In the genomic region with DNA sequence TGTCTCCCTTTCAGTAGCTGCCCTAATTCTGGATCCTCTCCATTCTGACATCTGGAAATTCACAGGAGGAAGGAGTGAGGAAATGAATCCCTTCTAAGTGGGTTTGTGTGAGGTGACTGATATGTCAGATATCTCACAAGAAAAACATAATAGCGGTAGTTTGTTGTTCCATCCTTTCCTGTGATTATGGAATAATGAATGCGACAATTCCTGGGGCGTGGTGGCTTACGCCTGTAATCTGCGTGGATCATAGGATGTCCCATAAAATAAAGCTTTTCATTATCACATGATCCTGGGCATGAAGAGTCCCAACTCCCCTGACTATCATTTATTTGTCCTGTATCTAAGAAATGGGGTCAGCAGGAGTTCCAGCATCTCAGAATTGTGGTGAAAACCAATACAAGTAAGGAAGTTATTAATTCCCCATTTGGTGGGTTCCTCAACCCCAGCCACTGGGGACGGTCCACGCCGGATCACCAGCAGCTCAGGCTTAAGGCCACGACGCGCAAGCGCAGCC, we compare ENCODE assay signal across 8 cellular contexts. TPM values are rescaled to one million over a fixed set of nuclear protein-coding genes. Genes with fewer than 3 reads are reported as not detected.
DNase-seq lines count a peak whose midpoint lies in the region; ATAC-seq and TF ChIP-seq lines count a peak whose summit lies in the region.

No MANE protein-coding gene starts in this region.

- no peak for DNase-seq in GM06990 (ENCODE audit: extremely low read depth, insufficient read length)
- no peak for DNase-seq in SJCRH30
- DNase-seq in fibroblast of mammary gland (ENCODE audit: low read depth) = peak; percentile 60
- DNase-seq in putamen (ENCODE audit: low spot score) = peak; percentile 10
- DNase-seq in dedifferentiated amniotic fluid mesenchymal stem cell (ENCODE audit: extremely low spot score) = no peak
- DNase-seq in activated CD4-positive, CD25-positive, alpha-beta regulatory T cell (lab: John Stamatoyannopoulos, UW) = no peak
- no peak for DNase-seq in NCI-H1105 treated with DMSO at 0.1 percent for 48 hours (lab: John Stamatoyannopoulos, UW)

- peaks cover 5% of the 10 kb centered on the region for H3K4me1 ChIP-seq in SJCRH30

- no peaks in the 10 kb centered on the region for H3K9me3 ChIP-seq in SJCRH30 (replicated peaks)

- ATAC-seq in HG03139 (IDR thresholded peaks at IDR 0.05; ENCODE audit: unreplicated experiment) = no peak

- TF ChIP-seq CTCF in GM06990 (IDR thresholded peaks at IDR 0.05; ENCODE audit: insufficient read depth, low read length, poor library complexity, severe bottlenecking) (no peak), fibroblast of mammary gland (conservative IDR thresholded peaks at IDR 0.05; ENCODE audit: control insufficient read depth, insufficient read depth, low read depth, low read length) (no peak)

- H3K27me3 ChIP-seq in GM06990 (replicated peaks; ENCODE audit: control insufficient read depth, insufficient read depth, low read length) (no peaks in the 10 kb centered on the region), SJCRH30 (no peaks in the 10 kb centered on the region)

- H3K4me3 ChIP-seq in GM06990 (replicated peaks; ENCODE audit: low read depth, low read length) (peak overlapping the region; percentile 53), SJCRH30 (peak overlapping the region; percentile 87), fibroblast of mammary gland (ENCODE audit: control insufficient read depth, low read depth, low read length) (peak overlapping the region; percentile 31)

- H3K36me3 ChIP-seq in GM06990 (ENCODE audit: control insufficient read depth, insufficient read depth, low read length) (no peaks in the 10 kb centered on the region; the same call in 1 of the 2 replicates), SJCRH30 (peaks cover 20% of the 10 kb centered on the region)

- H3K27ac ChIP-seq in SJCRH30 = peak overlapping the region; percentile 85

RNA-seq across cellular contexts. Expression of a gene that starts 0.4 kb away (rescaled TPM):
- 50.9 and 62.9 TPM in 2 replicates for total RNA-seq in SJCRH30 (2014; rRNA removed; shearing (Covaris generic))

RNA-seq across cellular contexts. Expression of a gene that starts 28.8 kb away (rescaled TPM):
- 48.1 and 61.2 TPM in 2 replicates for total RNA-seq in SJCRH30 (2014; rRNA removed; shearing (Covaris generic))

RNA-seq across cellular contexts. Expression of a gene that starts 59.5 kb away (rescaled TPM):
- 8.5 and 9.3 TPM in 2 replicates for total RNA-seq in SJCRH30 (2014; rRNA removed; shearing (Covaris generic))

Comparison
In these comparisons a context has a peak if more than half of its experiments do, and no peak if none do; other contexts are left out.
1. DNase-seq: peak in fibroblast of mammary gland (single experiment) and putamen (single experiment); none in GM06990 (single experiment), SJCRH30 (0 of 2), dedifferentiated amniotic fluid mesenchymal stem cell (single experiment), activated CD4-positive, CD25-positive, alpha-beta regulatory T cell (0 of 4) and NCI-H1105 treated with DMSO at 0.1 percent for 48 hours (single experiment).
2. H3K4me3 ChIP-seq: peak in every context shown above with its lines; median percentile 87 in SJCRH30; 53 in GM06990; 31 in fibroblast of mammary gland.